Comparison of ENCODE assay signal across 27 cellular contexts in the genomic region with DNA sequence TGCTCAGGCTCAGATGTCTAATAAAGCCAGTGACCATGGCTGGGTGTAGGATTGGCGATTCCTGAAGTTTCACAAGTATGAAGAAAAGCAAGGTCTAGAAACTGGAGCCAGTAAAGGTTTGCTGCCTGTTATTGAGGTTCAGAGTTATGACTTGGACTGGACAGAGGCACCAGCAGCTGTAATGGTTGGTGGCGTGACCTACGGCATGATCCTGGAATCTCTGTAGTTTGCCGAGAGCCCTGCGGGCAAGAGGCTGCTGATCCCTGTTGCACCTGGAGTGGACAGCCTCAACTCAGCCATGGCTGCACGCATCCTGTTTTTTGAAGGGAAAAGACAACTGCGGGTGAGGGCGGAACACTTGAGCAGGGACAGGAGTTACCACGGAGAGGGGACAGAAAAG. TPM values are rescaled to one million over a fixed set of nuclear protein-coding genes. Genes with fewer than 3 reads are reported as not detected.
DNase-seq lines count a peak whose midpoint lies in the region; ATAC-seq, FAIRE-seq and TF ChIP-seq lines count a peak whose summit lies in the region.
"Had no signal": no experiment of that assay in that cellular context is flagged by ENCODE, and none has a peak within 500 bp of the region (broad histone marks: within the 10 kb centered on the region; RNA-seq: fewer than 3 reads in every experiment).

No MANE protein-coding gene starts in this region.

- H2BK5ac ChIP-seq in IMR-90 (ENCODE audit: low read depth, low read length, poor library complexity, severe bottlenecking), result no peak overlapping the region

- H3K14ac ChIP-seq in IMR-90 (replicated peaks; ENCODE audit: low read depth, low read length), result no peak overlapping the region

- TF ChIP-seq EP300 in HepG2 (IDR thresholded peaks at IDR 0.05; ENCODE audit: low read depth in 2 of 2, low read length in 2 of 2) (no peak), HepG2 (CRISPR knock-in tag; IDR thresholded peaks at IDR 0.05; ENCODE audit: borderline replicate concordance) (no peak)

- H3K36me3 ChIP-seq in HepG2 (replicated peaks in 1 of 2; ENCODE audit: control insufficient read depth in 1 of 2, insufficient read depth in 2 of 2, low read length in 2 of 2) (no peaks in the 10 kb centered on the region), right lobe of liver (no peaks in the 10 kb centered on the region), IMR-90 (ENCODE audit: control insufficient read depth, insufficient read depth, low read length) (no peaks in the 10 kb centered on the region)
- H3K36me3 ChIP-seq: BE2C, BLaER1 had no signal

- H2AFZ ChIP-seq in HepG2 (ENCODE audit: low read length) (no peak overlapping the region), IMR-90 (replicated peaks; ENCODE audit: low read length, poor library complexity) (no peak overlapping the region)

- peak overlapping the region; percentile 43; the same call in 1 of the 3 replicates for H2BK15ac ChIP-seq in IMR-90 (ENCODE audit: low read depth, low read length)

- no peak overlapping the region for H3K9ac ChIP-seq in HepG2 (ENCODE audit: insufficient read depth, low read depth, low read length)
- no peak overlapping the region for H3K9ac ChIP-seq in IMR-90 (ENCODE audit: low read depth, low read length)
- H3K9ac ChIP-seq: BLaER1 had no signal

- TF ChIP-seq POLR2A in HepG2 (IDR thresholded peaks at IDR 0.05; ENCODE audit: insufficient read depth in 1 of 2, low read depth in 2 of 2, low read length in 2 of 2) (no peak), right lobe of liver (IDR thresholded peaks at IDR 0.05) (no peak), IMR-90 (IDR thresholded peaks at IDR 0.05; ENCODE audit: low read depth, low read length) (no peak)

- H4K8ac ChIP-seq in IMR-90 (ENCODE audit: low read depth in 2 of 2, low read length in 2 of 2), result peak overlapping the region in 1 of 2 experiments; percentile 43; a peak in 1 of 4 replicates

- peak overlapping the region; percentile 64 for H3K4ac ChIP-seq in IMR-90 (ENCODE audit: low read depth, low read length)

- H4K20me1 ChIP-seq in HepG2 (ENCODE audit: insufficient read depth, low read length) (no peaks in the 10 kb centered on the region), IMR-90 (ENCODE audit: insufficient read depth, low read length) (no peaks in the 10 kb centered on the region)
- H4K20me1 ChIP-seq: BLaER1 had no signal

- H2BK120ac ChIP-seq in IMR-90 (ENCODE audit: low read depth, low read length), result peak overlapping the region; percentile 50; the same call in 1 of the 2 replicates

- H3K18ac ChIP-seq in IMR-90 (ENCODE audit: low read depth, low read length), result no peak overlapping the region; the same call in 1 of the 2 replicates

- no peak overlapping the region for H2AK9ac ChIP-seq in IMR-90 (replicated peaks; ENCODE audit: low read depth, low read length, poor library complexity)

- BruUV-seq in HepG2 (replicated peaks; lab: Mats Ljungman, UMichigan) (no TSS peak), IMR-90 (replicated peaks; lab: Mats Ljungman, UMichigan) (no TSS peak)

- no peak overlapping the region for H3K23ac ChIP-seq in IMR-90 (ENCODE audit: low read depth, low read length)

- peaks cover 9% of the 10 kb centered on the region for H3K27me3 Mint-ChIP-seq in activated CD4-positive, alpha-beta T cell treated with anti-CD3 and anti-CD28 coated beads, Interleukin-2, amount 10 ng/mL, durations not matched to agents 7 days and 5 days

- H3K27me3 ChIP-seq in HepG2 (ENCODE audit: control insufficient read depth in 1 of 2, insufficient read depth in 2 of 2, low read length in 2 of 2), result no peaks in the 10 kb centered on the region; a peak in 1 of 5 replicates
- H3K27me3 ChIP-seq in right lobe of liver, result no peaks in the 10 kb centered on the region
- H3K27me3 ChIP-seq in IMR-90 (ENCODE audit: control insufficient read depth, insufficient read depth, low read length), result no peaks in the 10 kb centered on the region
- H3K27me3 ChIP-seq: BLaER1 had no signal

- H3K36me3 Mint-ChIP-seq in activated CD4-positive, alpha-beta T cell treated with anti-CD3 and anti-CD28 coated beads, Interleukin-2, amount 10 ng/mL, durations not matched to agents 7 days and 5 days (ENCODE audit: low read depth), result no peaks in the 10 kb centered on the region
- H3K36me3 Mint-ChIP-seq: CD14-positive monocyte; CD4-positive, alpha-beta memory T cell; CD4-positive, CD25-positive, alpha-beta regulatory T cell had no signal

- TF ChIP-seq CTCF in HepG2 (CRISPR knock-in tag; IDR thresholded peaks at IDR 0.05) (no peak), right lobe of liver (IDR thresholded peaks at IDR 0.05) (no peak), IMR-90 (conservative IDR thresholded peaks at IDR 0.05; ENCODE audit: low read depth, low read length) (no peak)

- H3K4me1 ChIP-seq in HepG2 (ENCODE audit: insufficient read depth, low read length) (no peaks in the 10 kb centered on the region), right lobe of liver (no peaks in the 10 kb centered on the region), IMR-90 (ENCODE audit: control insufficient read depth, insufficient read depth, low read length) (peaks cover 2% of the 10 kb centered on the region; the same call in 1 of the 2 replicates)
- H3K4me1 ChIP-seq: BE2C, BLaER1 had no signal

- peak; percentile 44; the same call in 1 of the 3 replicates for ATAC-seq in HepG2
- no peak for ATAC-seq in right lobe of liver
- ATAC-seq in IMR-90 (ENCODE audit: low read depth), result no peak
- ATAC-seq: GM12878 had no signal

- no peak overlapping the region; the same call in 1 of the 2 replicates for H4K5ac ChIP-seq in IMR-90 (ENCODE audit: low read depth, low read length)

- H3K9me1 ChIP-seq in IMR-90 (ENCODE audit: insufficient read depth, low read length), result no peaks in the 10 kb centered on the region; the same call in 1 of the 2 replicates

- H3K27ac Mint-ChIP-seq in activated CD4-positive, alpha-beta T cell treated with anti-CD3 and anti-CD28 coated beads, Interleukin-2, amount 10 ng/mL, durations not matched to agents 7 days and 5 days, result no peak overlapping the region
- H3K27ac Mint-ChIP-seq: CD14-positive monocyte; CD4-positive, alpha-beta memory T cell; CD4-positive, CD25-positive, alpha-beta regulatory T cell; CD8-positive, alpha-beta memory T cell had no signal

- H3K79me2 ChIP-seq in HepG2 (ENCODE audit: insufficient read depth, low read length), result no peaks in the 10 kb centered on the region

- in situ Hi-C loops in HepG2 (cut with HindIII; ENCODE audit: extremely low pct_ligation_motif_present, low pct_unique_long_range_greater_than_20kb) (no loop called here), IMR-90 (cut with MboI; ENCODE audit: low sequenced_read_pairs) (loop anchor here (10.0 kb wide), 1 partner anchor 362 kb away; no protein-coding TSS in a partner anchor)

- H3K9me3 ChIP-seq in HepG2 (ENCODE audit: low read length), result no peaks in the 10 kb centered on the region
- H3K9me3 ChIP-seq in right lobe of liver, result no peaks in the 10 kb centered on the region
- H3K9me3 ChIP-seq in IMR-90 (ENCODE audit: control insufficient read depth, insufficient read depth, low read length), result no peaks in the 10 kb centered on the region
- H3K9me3 ChIP-seq: BE2C, BLaER1 had no signal

- TF ChIP-seq RAD21 in HepG2 (CRISPR knock-in tag; IDR thresholded peaks at IDR 0.05) (no peak), IMR-90 (IDR thresholded peaks at IDR 0.05; ENCODE audit: low read length) (no peak)

- H2AK5ac ChIP-seq in IMR-90 (ENCODE audit: low read depth, low read length), result peak overlapping the region; percentile 73; the same call in 1 of the 2 replicates

- no peaks in the 10 kb centered on the region for H3K9me3 Mint-ChIP-seq in activated CD4-positive, alpha-beta T cell treated with anti-CD3 and anti-CD28 coated beads, Interleukin-2, amount 10 ng/mL, durations not matched to agents 7 days and 5 days
- H3K9me3 Mint-ChIP-seq: CD4-positive, alpha-beta memory T cell; CD4-positive, CD25-positive, alpha-beta regulatory T cell; CD8-positive, alpha-beta memory T cell had no signal

- intact Hi-C loops in HepG2 (cut with micrococcal nuclease; ENCODE audit: unreplicated experiment), result no loop called here
- intact Hi-C loops in right lobe of liver (cut with DNase I), result loop anchor here in 1 of 2 donors (10.0 kb wide), 1 partner anchor 62 kb away; a partner anchor contains a TSS
- intact Hi-C loops in IMR-90 (cut with micrococcal nuclease), result loop anchor here (5.0 to 10.0 kb wide), 3 partner anchors 190 to 1068 kb away; no protein-coding TSS in a partner anchor

- POLR2A ChIA-PET in HepG2 (lab: Yijun Ruan, JAX), result no interaction called here
- POLR2A ChIA-PET in IMR-90 (lab: Charles Lee; ENCODE audit: unreplicated experiment), result no interaction called here
- POLR2A ChIA-PET in activated CD4-positive, alpha-beta T cell treated with anti-CD3 and anti-CD28 coated beads, Interleukin-2, amount 10 ng/mL, durations not matched to agents 7 days and 5 days (lab: Charles Lee), result no interaction called here

- no peak overlapping the region for H3K4me3 Mint-ChIP-seq in activated CD4-positive, alpha-beta T cell treated with anti-CD3 and anti-CD28 coated beads, Interleukin-2, amount 10 ng/mL, durations not matched to agents 7 days and 5 days
- H3K4me3 Mint-ChIP-seq: CD14-positive monocyte; CD4-positive, alpha-beta memory T cell; CD4-positive, CD25-positive, alpha-beta regulatory T cell; CD8-positive, alpha-beta memory T cell had no signal

- no peaks in the 10 kb centered on the region for H3K79me1 ChIP-seq in IMR-90 (ENCODE audit: low read depth in 1 of 2, low read length in 2 of 2)

- H4K91ac ChIP-seq in IMR-90 (ENCODE audit: insufficient read depth, low read depth, low read length), result no peak overlapping the region

- H3K4me3 ChIP-seq in HepG2 (replicated peaks in 1 of 3; ENCODE audit: insufficient read depth in 1 of 3, low read depth in 2 of 3, low read length in 3 of 3) (no peak overlapping the region), right lobe of liver (no peak overlapping the region), IMR-90 (ENCODE audit: insufficient read depth, low read depth, low read length) (no peak overlapping the region)
- H3K4me3 ChIP-seq: BLaER1, GM12878 had no signal

- peak overlapping the region; percentile 78; the same call in 1 of the 2 replicates for H2BK20ac ChIP-seq in IMR-90 (ENCODE audit: low read depth, low read length)

- FAIRE-seq in HepG2 (lab: Jason Lieb, UNC), result no peak
- FAIRE-seq: A204.1, GM12878, GM12892, GM18507 had no signal

- no peak overlapping the region for H3K4me2 ChIP-seq in HepG2 (ENCODE audit: low read depth, low read length)
- no peak overlapping the region for H3K4me2 ChIP-seq in IMR-90 (ENCODE audit: low read depth, low read length)
- H3K4me2 ChIP-seq: BLaER1 had no signal

- no peak for DNase-seq in HepG2 (ENCODE audit: low spot score)
- no peak for DNase-seq in right lobe of liver
- DNase-seq in IMR-90, result no peak
- DNase-seq in myocyte (ENCODE audit: low read depth), result peak; percentile 8
- no peak for DNase-seq in activated CD4-positive, alpha-beta T cell treated with anti-CD3 and anti-CD28 coated beads, Interleukin-2, amount 50 U/mL, for 4 hours
- DNase-seq in activated CD4-positive, alpha-beta T cell treated with anti-CD3 and anti-CD28 coated beads, Interleukin-2, amount 10 ng/mL, durations not matched to agents 7 days and 5 days, result no peak
- DNase-seq in nucleus accumbens (lab: John Stamatoyannopoulos, UW), result no peak
- DNase-seq: 8988T; ACHN; BE2C; C1 segment of cervical spinal cord; CD4-positive, alpha-beta memory T cell; CD4-positive, CD25-positive, alpha-beta regulatory T cell; CD8-positive, alpha-beta memory T cell; COR-L47; DMS 273 treated with DMSO at 0.1 percent for 48 hours; DMS153; DMS53; DMS79; DND-41; GDM1 had no signal

- H3K27ac ChIP-seq in HepG2 (ENCODE audit: extremely low read length, insufficient read depth, low read length) (no peak overlapping the region), right lobe of liver (no peak overlapping the region), IMR-90 (ENCODE audit: insufficient read depth, low read length) (peak overlapping the region; percentile 29; the same call in 1 of the 2 replicates)
- H3K27ac ChIP-seq: BLaER1 had no signal

- dilution Hi-C loops in IMR-90 (cut with HindIII; ENCODE audit: low sequenced_read_pairs, unreplicated experiment), result no loop called here

- no peak overlapping the region for H3K56ac ChIP-seq in IMR-90 (ENCODE audit: extremely low read depth, insufficient read depth, low read length)

- H3K4me1 Mint-ChIP-seq in activated CD4-positive, alpha-beta T cell treated with anti-CD3 and anti-CD28 coated beads, Interleukin-2, amount 10 ng/mL, durations not matched to agents 7 days and 5 days, result no peaks in the 10 kb centered on the region
- H3K4me1 Mint-ChIP-seq: CD14-positive monocyte; CD4-positive, alpha-beta memory T cell; CD4-positive, CD25-positive, alpha-beta regulatory T cell; CD8-positive, alpha-beta memory T cell had no signal

- CTCF ChIA-PET in HepG2 (lab: Yijun Ruan, JAX; ENCODE audit: low intra/inter-chr PET ratio, low total read pairs) (no interaction called here), IMR-90 (lab: Yijun Ruan, JAX) (interaction anchor here (0.6 to 0.9 kb wide), 2 partner anchors 12 to 192 kb away, joined by 3 to 4 read pairs; no protein-coding TSS in a partner anchor)
- CTCF ChIA-PET in activated CD4-positive, alpha-beta T cell treated with anti-CD3 and anti-CD28 coated beads, Interleukin-2, amount 10 ng/mL, durations not matched to agents 7 days and 5 days (lab: Charles Lee), result no interaction called here

- 47% methylated on average over 5 of the region's 9 CpGs for WGBS in HepG2 (ENCODE audit: low lambda C conversion rate)
- WGBS in right lobe of liver (ENCODE audit: insufficient coverage, low coverage, low lambda C conversion rate, missing lambda C conversion rate), result 93% methylated on average over 5 of the region's 9 CpGs
- WGBS in IMR-90 (ENCODE audit: extremely low coverage in 2 of 2, insufficient read length in 1 of 2), 2 experiments, result 100% methylated on average over 5 of the region's 9 CpGs; no CpG with 5 or more reads in 1 of the 2 experiments

RNA-seq across cellular contexts. Expression of a gene that starts 22.4 kb away (rescaled TPM):
- total RNA-seq in HepG2 (2016; rRNA removed; fragmentation: Illumina TruSeq; extraction: Trizol) (32.3 and 35.7 TPM in 2 replicates), right lobe of liver (10 to 100 TPM; 17.1 to 22.5 (median 21.0) TPM), IMR-90 (2012; rRNA removed) (24.9 and 40.8 TPM in 2 replicates), myocyte (90.8 and 155 TPM in 2 replicates)
- 46.8 and 53.2 TPM in 2 replicates for total RNA-seq in HepG2 (2016; cell fraction: cytosol; rRNA removed; fragmentation: Illumina TruSeq; extraction: Trizol; ENCODE audit: low read depth)
- 32.8 and 35.2 TPM in 2 replicates for total RNA-seq in HepG2 (2016; cell fraction: insoluble cytoplasmic fraction; rRNA removed; fragmentation: Illumina TruSeq; extraction: Trizol)
- total RNA-seq in HepG2 (2016; cell fraction: membrane; rRNA removed; fragmentation: Illumina TruSeq; extraction: Trizol), result 27.8 and 28.4 TPM in 2 replicates
- total RNA-seq in HepG2 (2016; cell fraction: nucleus; rRNA removed; fragmentation: Illumina TruSeq; extraction: Trizol), result 49.7 and 53.6 TPM in 2 replicates
- polyA plus RNA-seq in HepG2 (2011; rRNA removed) (12.6 and 14.3 TPM in 2 replicates), IMR-90 (2012; rRNA removed) (6.7 and 9.0 TPM in 2 replicates)
- polyA plus RNA-seq in HepG2 (2011; cell fraction: cytosol; rRNA removed), result 5.2 and 8.2 TPM in 2 replicates
- 17.1 and 19.6 TPM in 2 replicates for polyA plus RNA-seq in HepG2 (2011; cell fraction: nucleus; rRNA removed)
- polyA plus RNA-seq in HepG2 (2012), result 11.0 and 14.3 TPM in 2 replicates
- polyA plus RNA-seq in HepG2 (2016; cell fraction: cytosol; fragmentation: Illumina TruSeq; extraction: Trizol; ENCODE audit: low read depth), result 2.2 and 2.3 TPM in 2 replicates
- 19.9 and 22.4 TPM in 2 replicates for polyA plus RNA-seq in HepG2 (2016; cell fraction: insoluble cytoplasmic fraction; fragmentation: Illumina TruSeq; extraction: Trizol; ENCODE audit: low read depth)
- 8.0 and 8.6 TPM in 2 replicates for polyA plus RNA-seq in HepG2 (2016; cell fraction: membrane; fragmentation: Illumina TruSeq; extraction: Trizol; ENCODE audit: low read depth)
- polyA plus RNA-seq in HepG2 (2016; cell fraction: nucleus; fragmentation: Illumina TruSeq; extraction: Trizol; ENCODE audit: insufficient read depth, low read depth), result 20.3 and 23.3 TPM in 2 replicates
- polyA minus RNA-seq in HepG2 (2011; rRNA and poly(A)+ RNA removed; ENCODE audit: low replicate concordance), result 11.9 and 12.5 TPM in 2 replicates
- 17.1 TPM in 2 replicates for polyA minus RNA-seq in HepG2 (2011; cell fraction: cytosol; rRNA and poly(A)+ RNA removed)
- 126 and 139 TPM in 2 replicates for polyA minus RNA-seq in HepG2 (2011; cell fraction: nucleus; rRNA and poly(A)+ RNA removed)
- polyA plus RNA-seq in IMR-90 (2012; cell fraction: cytosol; rRNA removed), result 0.88 and 3.8 TPM in 2 replicates
- polyA plus RNA-seq in IMR-90 (2012; cell fraction: nucleus; rRNA removed; ENCODE audit: low replicate concordance), result 2.5 and 11.4 TPM in 2 replicates
- 15.7 TPM for polyA plus RNA-seq in myocyte (2012)
- total RNA-seq in activated CD4-positive, alpha-beta T cell treated with anti-CD3 and anti-CD28 coated beads, Interleukin-2, amount 10 ng/mL, durations not matched to agents 7 days and 5 days, result 10 to 100 TPM; 25.3 to 26.3 TPM
